Comparison of ENCODE assay signal across 18 cellular contexts in the genomic region with DNA sequence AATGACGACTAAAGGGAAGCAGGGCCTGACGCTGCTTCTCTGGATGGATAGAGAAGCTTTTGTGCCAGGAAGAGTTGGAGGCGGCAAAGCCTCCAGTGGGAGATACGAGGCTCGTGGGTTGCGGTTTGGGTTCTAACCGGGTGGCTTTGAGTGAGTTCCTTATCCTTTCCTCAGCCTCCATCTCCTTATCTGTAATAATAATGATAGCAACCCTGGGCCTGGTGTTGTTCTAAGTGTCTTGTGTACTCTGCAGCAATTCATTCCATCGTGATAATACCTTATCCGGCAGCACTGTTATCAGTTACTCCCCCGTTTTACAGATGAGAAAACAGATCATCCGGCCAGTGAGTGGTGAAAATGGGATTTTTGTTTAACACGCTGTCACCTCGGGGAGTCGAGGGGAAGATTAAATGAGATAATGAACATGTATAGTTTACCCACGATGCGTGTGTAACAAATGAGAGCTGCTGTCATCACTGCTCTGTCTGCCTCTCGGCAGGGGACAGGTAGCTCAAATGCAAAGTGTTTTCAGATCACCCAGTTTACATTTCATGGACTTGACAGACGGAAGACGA. TPM values are rescaled to one million over a fixed set of nuclear protein-coding genes. Genes with fewer than 3 reads are reported as not detected.
"Had no signal": no experiment of that assay in that cellular context is flagged by ENCODE, and none has a peak within 500 bp of the region (broad histone marks: within the 10 kb centered on the region; RNA-seq: fewer than 3 reads in every experiment).

No MANE protein-coding gene starts in this region.

- ATAC-seq: gastrocnemius medialis; heart right ventricle; left lobe of liver; naive thymus-derived CD8-positive, alpha-beta T cell; stimulated activated naive B cell treated with anti-CD40 and anti-IgM and Interleukin-4, amounts not matched to agents 10 μg/mL and 1 μg/mL and 100 μg/mL, for 72 hours had no signal

- H3K9me3 ChIP-seq: transverse colon had no signal

- H3K4me3 ChIP-seq: gastrocnemius medialis, heart right ventricle, transverse colon had no signal

- H3K36me3 ChIP-seq: gastrocnemius medialis, heart right ventricle, transverse colon had no signal

- DNase-seq: activated CD4-positive, CD25-positive, alpha-beta regulatory T cell treated with anti-CD3 and anti-CD28 coated beads, Interleukin-2, amount 50 U/mL, for 72 hours; activated naive CD4-positive, alpha-beta T cell; aorta; effector memory CD4-positive, alpha-beta T cell; gastrocnemius medialis; heart right ventricle; naive thymus-derived CD8-positive, alpha-beta T cell; stimulated activated CD4-positive, alpha-beta T cell treated with anti-CD3 and anti-CD28 coated beads, Interleukin-2, amount 100 ng/mL, for 48 hours; stimulated activated naive B cell treated with anti-CD40 and anti-IgM and Interleukin-4, amounts not matched to agents 10 μg/mL and 1 μg/mL and 100 μg/mL, for 72 hours; transverse colon had no signal

- H3K4me1 ChIP-seq: gastrocnemius medialis, transverse colon had no signal

- H3K27ac ChIP-seq: epithelial cell of prostate, gastrocnemius medialis, heart right ventricle, transverse colon had no signal

- FAIRE-seq: bronchial epithelial cell, islet of Langerhans had no signal

RNA-seq across cellular contexts. Expression of a gene that starts 52.0 kb away (rescaled TPM):
- total RNA-seq: aorta; bronchial epithelial cell; fibroblast of lung; gastrocnemius medialis; left lobe of liver; lung microvascular endothelial cell; mononuclear cell; naive thymus-derived CD8-positive, alpha-beta T cell; subcutaneous adipose tissue; transverse colon had no signal
- polyA plus RNA-seq: aorta; fibroblast of lung; heart right ventricle; naive thymus-derived CD8-positive, alpha-beta T cell had no signal
